Comparison of ENCODE assay signal across 8 cellular contexts in genomic region chr17:18225121-18225561, GRCh38. TPM values are rescaled to one million over a fixed set of nuclear protein-coding genes. Genes with fewer than 3 reads are reported as not detected.
A peak's percentile ranks its signal among the peaks of the same experiment; 100 is the strongest.
DNase-seq lines count a peak whose midpoint lies in the region; ATAC-seq and TF ChIP-seq lines count a peak whose summit lies in the region.

No MANE protein-coding gene starts in this region.

- TF ChIP-seq POLR2A in heart left ventricle (IDR thresholded peaks at IDR 0.05) (no peak), transverse colon (IDR thresholded peaks at IDR 0.05) (no peak)

- 0 to 3% (median 0%) methylated on average over 5 to 42 of the region's 42 CpGs for WGBS in heart left ventricle, 4 donors
- 1% methylated on average over 30 of the region's 42 CpGs; no CpG with 5 or more reads in 1 of the 2 donors for WGBS in transverse colon (ENCODE audit: low coverage in 1 of 2), 2 donors

- H3K36me3 ChIP-seq in adipocyte (ENCODE audit: control insufficient read depth, insufficient read depth, low read length, severe bottlenecking) (no peaks in the 10 kb centered on the region), heart left ventricle (no peaks in the 10 kb centered on the region), transverse colon (no peaks in the 10 kb centered on the region)

- intact Hi-C loops in heart left ventricle (cut with DNase I) (loop anchor here in 4 of 10 donors (2.0 to 10.0 kb wide), 4 partner anchors 34 to 90 kb away; partner anchors contain the start of genes SMCR8 (in 2 of the 4), TOP3A (in 2 of the 4), ALKBH5 (in 1 of the 4) and FLII (in 1 of the 4)), posterior cingulate gyrus (cut with DNase I) (loop anchor here (5.0 to 10.0 kb wide), 2 partner anchors 37 to 90 kb away; partner anchors contain the start of genes MIEF2, SMCR8 and TOP3A), transverse colon (cut with DNase I; ENCODE audit: low total_unique reads) (no loop called here)

- H3K9me3 ChIP-seq in adipocyte (ENCODE audit: control insufficient read depth, low read length) (no peaks in the 10 kb centered on the region), heart left ventricle (no peaks in the 10 kb centered on the region), transverse colon (no peaks in the 10 kb centered on the region)

- no peak for TF ChIP-seq CTCF in GM10266 (IDR thresholded peaks at IDR 0.05; ENCODE audit: control insufficient read depth, insufficient read depth, low read depth, missing control alignments)
- no peak for TF ChIP-seq CTCF in heart left ventricle (IDR thresholded peaks at IDR 0.05)
- no peak for TF ChIP-seq CTCF in transverse colon (IDR thresholded peaks at IDR 0.05)

- no peak for TF ChIP-seq EP300 in transverse colon (IDR thresholded peaks at IDR 0.05; ENCODE audit: low read depth)

- peak; percentile 84 for ATAC-seq in HG02763 (IDR thresholded peaks at IDR 0.05; ENCODE audit: unreplicated experiment)
- peak; percentile 90 to 98 (median 97) for ATAC-seq in heart left ventricle

- H3K4me3 ChIP-seq in adipocyte (ENCODE audit: low read length) = peak overlapping the region; percentile 68
- peak overlapping the region in 11 of 12 donors; percentile 5 to 87 (median 58) for H3K4me3 ChIP-seq in heart left ventricle
- H3K4me3 ChIP-seq in transverse colon = peak overlapping the region in 3 of 4 donors; percentile 28 to 51 (median 31)

- H3K27me3 ChIP-seq in adipocyte (replicated peaks; ENCODE audit: control insufficient read depth, insufficient read depth, low read length) = no peaks in the 10 kb centered on the region
- H3K27me3 ChIP-seq in heart left ventricle = no peaks in the 10 kb centered on the region
- no peaks in the 10 kb centered on the region for H3K27me3 ChIP-seq in transverse colon

- DNase-seq in GM10266 (ENCODE audit: extremely low spot score) (peak; percentile 100), NCI-H1436 (lab: John Stamatoyannopoulos, UW) (peak; percentile 98), T follicular helper cell (ENCODE audit: low read depth) (peak; percentile 93), adipocyte (ENCODE audit: low read depth) (peak; percentile 99), heart left ventricle (peak; percentile 97 to 99 (median 98)), posterior cingulate gyrus (peak; percentile 90 to 100 (median 96)), transverse colon (peak; percentile 97)

- H3K4me1 ChIP-seq in adipocyte (ENCODE audit: control insufficient read depth, insufficient read depth, low read length) (peaks cover 35% of the 10 kb centered on the region), heart left ventricle (peaks cover 0 to 25% (median 15%) of the 10 kb centered on the region in 12 donors), transverse colon (peaks cover 5 to 15% (median 14%) of the 10 kb centered on the region in 4 donors)

- H3K27ac ChIP-seq in heart left ventricle (peak overlapping the region in 10 of 12 donors; percentile 27 to 80 (median 70)), transverse colon (peak overlapping the region; percentile 54 to 70 (median 60))

- in situ Hi-C loops in transverse colon (cut with MboI; ENCODE audit: low pct_ligation_motif_present in 1 of 4, low pct_unique_long_range_greater_than_20kb in 1 of 4, low sequenced_read_pairs in 3 of 4) = no loop called here

- H3K9ac ChIP-seq in adipocyte (ENCODE audit: low read length) = peak overlapping the region; percentile 59

RNA-seq across cellular contexts. Expression of gene LLGL1, which starts 0.3 kb away (rescaled TPM):
- total RNA-seq in heart left ventricle (10 to 100 TPM in 5 of 9 donors, 1 to 10 TPM in 4; 6.8 to 20.7 (median 10.8) TPM), transverse colon (10 to 100 TPM; 11.1 to 18.0 (median 14.9) TPM)
- 1 to 10 TPM; 5.3 to 8.9 TPM for polyA plus RNA-seq in heart left ventricle

RNA-seq across cellular contexts. Expression of gene FLII, which starts 33.4 kb away (rescaled TPM):
- total RNA-seq in heart left ventricle = 100 to 1,000 TPM; 218 to 535 (median 307) TPM
- 100 to 1,000 TPM; 321 to 364 TPM for polyA plus RNA-seq in heart left ventricle
- 100 to 1,000 TPM; 365 to 919 (median 428) TPM for total RNA-seq in transverse colon

RNA-seq across cellular contexts. Expression of gene MIEF2, which starts 35.3 kb away (rescaled TPM):
- total RNA-seq in heart left ventricle (10 to 100 TPM; 23.2 to 46.9 (median 26.7) TPM), transverse colon (10 to 100 TPM in 3 of 4 donors, 1 to 10 TPM in 1; 7.4 to 48.0 (median 21.0) TPM)
- polyA plus RNA-seq in heart left ventricle = 10 to 100 TPM; 18.8 to 27.4 TPM

RNA-seq across cellular contexts. Expression of gene ALKBH5, which starts 41.5 kb away (rescaled TPM):
- total RNA-seq in heart left ventricle = 100 to 1,000 TPM; 147 to 233 (median 198) TPM
- 100 to 1,000 TPM in 1 of 2 donors, 10 to 100 TPM in 1; 89.2 to 122 TPM for polyA plus RNA-seq in heart left ventricle
- 100 to 1,000 TPM in 2 of 4 donors, 10 to 100 TPM in 2; 69.2 to 109 (median 88.4) TPM for total RNA-seq in transverse colon

Comparison
In these comparisons a context has a peak if more than half of its experiments do, and no peak if none do; other contexts are left out.
1. Peak in every context shown above with its lines: DNase-seq, ATAC-seq, H3K4me3 ChIP-seq and H3K27ac ChIP-seq.